Comparison of ENCODE assay signal across 13 cellular contexts in the genomic region with DNA sequence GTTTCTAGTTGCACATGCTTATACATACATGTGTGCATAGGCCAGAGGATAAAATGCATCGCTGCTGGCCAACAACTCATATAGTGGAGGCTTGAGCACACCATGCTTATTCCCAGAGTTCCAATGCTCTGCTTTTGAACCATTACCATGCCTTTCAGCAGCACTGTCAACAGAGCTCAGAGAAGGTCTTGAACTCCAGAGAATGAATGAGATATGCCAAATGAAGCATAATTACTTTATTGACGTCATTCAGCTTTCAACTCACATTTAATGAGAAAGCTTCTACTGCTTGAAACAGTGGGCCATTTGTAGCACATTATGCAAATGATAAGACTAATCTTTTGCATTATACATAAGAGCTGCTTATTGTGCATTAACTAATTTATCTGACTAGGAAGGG.
DNase-seq lines count a peak whose midpoint lies in the region; ATAC-seq and TF ChIP-seq lines count a peak whose summit lies in the region.
"Had no signal": no experiment of that assay in that cellular context is flagged by ENCODE, and none has a peak within 500 bp of the region (broad histone marks: within the 10 kb centered on the region; RNA-seq: fewer than 3 reads in every experiment).

No MANE protein-coding gene starts in this region.

- H3K36me3 Mint-ChIP-seq in endodermal cell (ENCODE audit: low read depth) (no peaks in the 10 kb centered on the region), Caco-2 (ENCODE audit: insufficient read depth, unreplicated experiment) (no peaks in the 10 kb centered on the region)
- H3K36me3 Mint-ChIP-seq: T-cell had no signal

- H3K9me3 ChIP-seq in endodermal cell (ENCODE audit: control insufficient read depth, low read length) (peaks cover 12% of the 10 kb centered on the region), Caco-2 (peaks cover 6% of the 10 kb centered on the region; the same call in 1 of the 2 replicates), lower lobe of right lung (no peaks in the 10 kb centered on the region)

- no peak overlapping the region for H3K27ac ChIP-seq in endodermal cell (ENCODE audit: low read depth, low read length)
- no peak overlapping the region for H3K27ac ChIP-seq in lower lobe of right lung
- H3K27ac ChIP-seq: SK-N-MC had no signal

- TF ChIP-seq CTCF in endodermal cell (conservative IDR thresholded peaks at IDR 0.05): no peak
- TF ChIP-seq CTCF in Caco-2 (IDR thresholded peaks at IDR 0.05; ENCODE audit: insufficient read depth in 1 of 2, low read depth in 1 of 2, low read length in 1 of 2, severe bottlenecking in 1 of 2, unreplicated experiment in 1 of 2): no peak
- TF ChIP-seq CTCF in lower lobe of right lung (IDR thresholded peaks at IDR 0.05): no peak

- no peak overlapping the region for H3K9ac ChIP-seq in endodermal cell (ENCODE audit: extremely low read depth, low read length, poor library complexity, severe bottlenecking)

- no peak for ATAC-seq in HG03565 (IDR thresholded peaks at IDR 0.05; ENCODE audit: unreplicated experiment)
- no peak for ATAC-seq in lower lobe of right lung
- ATAC-seq: T-cell had no signal

- H3K27me3 Mint-ChIP-seq in endodermal cell (ENCODE audit: insufficient read depth): no peaks in the 10 kb centered on the region
- H3K27me3 Mint-ChIP-seq in Caco-2 (ENCODE audit: insufficient read depth, unreplicated experiment): no peaks in the 10 kb centered on the region
- H3K27me3 Mint-ChIP-seq: T-cell had no signal

- no peaks in the 10 kb centered on the region for H3K27me3 ChIP-seq in endodermal cell (ENCODE audit: control insufficient read depth, insufficient read depth, low read length, poor library complexity, severe bottlenecking)
- no peaks in the 10 kb centered on the region for H3K27me3 ChIP-seq in Caco-2 (replicated peaks; ENCODE audit: control insufficient read depth, insufficient read depth, low read length)
- no peaks in the 10 kb centered on the region for H3K27me3 ChIP-seq in lower lobe of right lung (ENCODE audit: low read depth)

- peak; percentile 75 for DNase-seq in DMS114 treated with DMSO at 0.1 percent for 48 hours (lab: John Stamatoyannopoulos, UW; ENCODE audit: unreplicated experiment)
- DNase-seq in NCI-H526 (lab: John Stamatoyannopoulos, UW): peak; percentile 21 to 26
- DNase-seq in endodermal cell: no peak
- peak; percentile 47 for DNase-seq in putamen (ENCODE audit: low spot score)
- DNase-seq in Caco-2: no peak
- no peak for DNase-seq in lower lobe of right lung
- DNase-seq: C1 segment of cervical spinal cord, DMS79, H7, NCI-H1694 treated with DMSO at 0.1 percent for 48 hours, T-cell had no signal

- no TSS peak for BruUV-seq in Caco-2 (replicated peaks; lab: Mats Ljungman, UMichigan)

- POLR2A ChIA-PET in Caco-2 (lab: Charles Lee): no interaction called here

- intact Hi-C loops in Caco-2 (cut with micrococcal nuclease; ENCODE audit: unreplicated experiment) (no loop called here), lower lobe of right lung (cut with DNase I) (no loop called here)

- H3K4me3 ChIP-seq in endodermal cell (ENCODE audit: low read length) (no peak overlapping the region), Caco-2 (ENCODE audit: low read depth, low read length) (no peak overlapping the region), lower lobe of right lung (no peak overlapping the region)
- H3K4me3 ChIP-seq: SK-N-MC had no signal

- peak overlapping the region; percentile 24 for H3K27ac Mint-ChIP-seq in endodermal cell
- no peak overlapping the region for H3K27ac Mint-ChIP-seq in Caco-2 (ENCODE audit: unreplicated experiment)
- H3K27ac Mint-ChIP-seq: T-cell had no signal

- H3K4me3 Mint-ChIP-seq in endodermal cell (no peak overlapping the region), Caco-2 (ENCODE audit: unreplicated experiment) (no peak overlapping the region)
- H3K4me3 Mint-ChIP-seq: T-cell had no signal

- H3K9me3 Mint-ChIP-seq in endodermal cell: peaks cover 10% of the 10 kb centered on the region
- peaks cover 13% of the 10 kb centered on the region for H3K9me3 Mint-ChIP-seq in Caco-2 (ENCODE audit: unreplicated experiment)

- H3K36me3 ChIP-seq in endodermal cell (ENCODE audit: control insufficient read depth, insufficient read depth, low read length) (no peaks in the 10 kb centered on the region), Caco-2 (ENCODE audit: control insufficient read depth, insufficient read depth, low read length) (no peaks in the 10 kb centered on the region), lower lobe of right lung (no peaks in the 10 kb centered on the region)

- H3K4me1 ChIP-seq in endodermal cell (ENCODE audit: control insufficient read depth, insufficient read depth, low read length): peaks cover 15% of the 10 kb centered on the region
- H3K4me1 ChIP-seq in Caco-2: no peaks in the 10 kb centered on the region
- no peaks in the 10 kb centered on the region for H3K4me1 ChIP-seq in lower lobe of right lung

- CTCF ChIA-PET in Caco-2 (lab: Charles Lee): no interaction called here

- peaks cover 45% of the 10 kb centered on the region for H3K4me1 Mint-ChIP-seq in endodermal cell
- H3K4me1 Mint-ChIP-seq in Caco-2 (ENCODE audit: low read depth, unreplicated experiment): peaks cover 12% of the 10 kb centered on the region
- H3K4me1 Mint-ChIP-seq: T-cell had no signal

- 83 to 94% methylated on average over 2 of the region's 2 CpGs for WGBS in endodermal cell (ENCODE audit: insufficient coverage in 1 of 2, insufficient read length in 1 of 2), 2 experiments

Comparison
In these comparisons a context has a peak if more than half of its experiments do, and no peak if none do; other contexts are left out.
1. DNase-seq: peak in DMS114 treated with DMSO at 0.1 percent for 48 hours (single experiment), NCI-H526 (2 of 2) and putamen (single experiment); none in endodermal cell (single experiment), Caco-2 (0 of 2) and lower lobe of right lung (single experiment).